In genomic region chr9:135423725-135424124, GRCh38 we compare ENCODE assay signal across 10 cellular contexts.
"Had no signal": no experiment of that assay in that cellular context is flagged by ENCODE, and none has a peak within 500 bp of the region (broad histone marks: within the 10 kb centered on the region; RNA-seq: fewer than 3 reads in every experiment).

No MANE protein-coding gene starts in this region.

- H2AFZ ChIP-seq: GM23338 had no signal

- H3K9ac ChIP-seq: KMS-11 had no signal

- FAIRE-seq: H1, H54, HTR-8/SVneo had no signal

- H3K4me2 ChIP-seq: GM23338, KMS-11 had no signal

- DNase-seq: H9, HCEC 1CT, HFFc6, IMR-90, KBM-7 had no signal

- H3K27ac ChIP-seq: KMS-11 had no signal

- H3K4me3 ChIP-seq: GM23338 had no signal

- ATAC-seq: GM23338 had no signal
